Comparison of ENCODE assay signal across 9 cellular contexts in the genomic region with DNA sequence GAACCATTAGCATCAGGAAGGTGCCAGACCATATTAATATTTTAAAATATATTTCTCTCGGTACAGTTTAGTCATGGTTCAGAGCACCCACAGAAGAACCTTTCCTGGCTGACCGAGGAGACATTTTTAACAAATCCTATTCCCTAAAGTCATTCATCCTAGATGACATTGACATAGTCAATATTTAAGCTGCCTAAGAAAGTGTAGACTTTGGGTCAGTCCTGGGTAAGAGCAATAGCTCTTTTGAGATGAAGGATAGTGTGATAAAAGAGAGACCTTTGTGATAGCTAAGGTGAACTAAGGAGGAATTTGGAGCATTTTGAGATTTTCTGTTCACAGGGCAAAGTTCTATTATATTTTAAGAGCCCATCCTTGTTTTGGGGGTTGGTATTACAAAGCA. TPM values are rescaled to one million over a fixed set of nuclear protein-coding genes. Genes with fewer than 3 reads are reported as not detected.
A peak's percentile ranks its signal among the peaks of the same experiment; 100 is the strongest.
DNase-seq lines count a peak whose midpoint lies in the region; ATAC-seq and TF ChIP-seq lines count a peak whose summit lies in the region.
"Had no signal": no experiment of that assay in that cellular context is flagged by ENCODE, and none has a peak within 500 bp of the region (broad histone marks: within the 10 kb centered on the region; RNA-seq: fewer than 3 reads in every experiment).

No MANE protein-coding gene starts in this region.

- H3K4me3 ChIP-seq in uterus, result no peak overlapping the region
- H3K4me3 ChIP-seq: esophagus squamous epithelium had no signal

- DNase-seq in natural killer cell, result no peak
- no peak for DNase-seq in natural killer cell treated with Interleukin-12 subunit alpha and Interleukin-12 subunit beta and Interleukin-15 and Interleukin-18, amount 100 ng/mL, for 72 hours (ENCODE audit: low spot score)
- DNase-seq in activated naive CD8-positive, alpha-beta T cell treated with anti-CD3 and anti-CD28 coated beads for 36 hours, result no peak
- no peak for DNase-seq in mesothelial cell of epicardium (ENCODE audit: low spot score in 2 of 2, unreplicated experiment in 2 of 2)
- DNase-seq in uterus, result no peak
- no peak for DNase-seq in DMS153 treated with DMSO at 0.1 percent for 48 hours (lab: John Stamatoyannopoulos, UW; ENCODE audit: unreplicated experiment)
- DNase-seq in CD14-positive monocyte (ENCODE audit: low spot score), result no peak
- DNase-seq in G401 (ENCODE audit: low spot score), result no peak
- DNase-seq: esophagus squamous epithelium had no signal

- H3K27me3 Mint-ChIP-seq in natural killer cell (ENCODE audit: low read depth in 2 of 2), result no peaks in the 10 kb centered on the region
- H3K27me3 Mint-ChIP-seq in natural killer cell treated with Interleukin-12 subunit alpha and Interleukin-12 subunit beta and Interleukin-15 and Interleukin-18, amount 100 ng/mL, for 72 hours, result no peaks in the 10 kb centered on the region
- no peaks in the 10 kb centered on the region for H3K27me3 Mint-ChIP-seq in activated naive CD8-positive, alpha-beta T cell treated with anti-CD3 and anti-CD28 coated beads for 36 hours
- no peaks in the 10 kb centered on the region for H3K27me3 Mint-ChIP-seq in mesothelial cell of epicardium (ENCODE audit: low read depth)
- no peaks in the 10 kb centered on the region for H3K27me3 Mint-ChIP-seq in CD14-positive monocyte (ENCODE audit: low read depth in 3 of 3)

- H3K4me1 Mint-ChIP-seq in natural killer cell (peaks cover 37 to 41% of the 10 kb centered on the region in 2 donors), mesothelial cell of epicardium (peaks cover 47% of the 10 kb centered on the region), CD14-positive monocyte (peaks cover 29% of the 10 kb centered on the region)
- H3K4me1 Mint-ChIP-seq in natural killer cell treated with Interleukin-12 subunit alpha and Interleukin-12 subunit beta and Interleukin-15 and Interleukin-18, amount 100 ng/mL, for 72 hours (ENCODE audit: low read depth in 2 of 2), result peaks cover 32 to 45% of the 10 kb centered on the region in 2 donors
- H3K4me1 Mint-ChIP-seq in activated naive CD8-positive, alpha-beta T cell treated with anti-CD3 and anti-CD28 coated beads for 36 hours, result peaks cover 64% of the 10 kb centered on the region

- H3K27ac ChIP-seq in uterus, result peak overlapping the region; percentile 16 to 59

- ATAC-seq in natural killer cell, result no peak
- no peak for ATAC-seq in natural killer cell treated with Interleukin-12 subunit alpha and Interleukin-12 subunit beta and Interleukin-15 and Interleukin-18, amount 100 ng/mL, for 72 hours

- H3K27ac Mint-ChIP-seq in natural killer cell (peak overlapping the region; percentile 73 to 78), mesothelial cell of epicardium (peak overlapping the region; percentile 66), CD14-positive monocyte (peak overlapping the region in 2 of 7 donors; percentile 6 to 81)
- H3K27ac Mint-ChIP-seq in natural killer cell treated with Interleukin-12 subunit alpha and Interleukin-12 subunit beta and Interleukin-15 and Interleukin-18, amount 100 ng/mL, for 72 hours, result peak overlapping the region in 1 of 2 donors; percentile 70
- H3K27ac Mint-ChIP-seq in activated naive CD8-positive, alpha-beta T cell treated with anti-CD3 and anti-CD28 coated beads for 36 hours, result peak overlapping the region; percentile 3

- H3K4me3 Mint-ChIP-seq in natural killer cell (no peak overlapping the region), mesothelial cell of epicardium (no peak overlapping the region), CD14-positive monocyte (no peak overlapping the region)
- H3K4me3 Mint-ChIP-seq in natural killer cell treated with Interleukin-12 subunit alpha and Interleukin-12 subunit beta and Interleukin-15 and Interleukin-18, amount 100 ng/mL, for 72 hours, result no peak overlapping the region
- H3K4me3 Mint-ChIP-seq in activated naive CD8-positive, alpha-beta T cell treated with anti-CD3 and anti-CD28 coated beads for 36 hours, result no peak overlapping the region

- H3K9me3 ChIP-seq in uterus, result no peaks in the 10 kb centered on the region
- H3K9me3 ChIP-seq: esophagus squamous epithelium had no signal

- in situ Hi-C loops in G401 (cut with HindIII; ENCODE audit: low sequenced_read_pairs), result no loop called here

- intact Hi-C loops in natural killer cell (cut with micrococcal nuclease), result no loop called here
- intact Hi-C loops in uterus (cut with DNase I; ENCODE audit: low total_unique reads), result no loop called here
- intact Hi-C loops in CD14-positive monocyte (cut with micrococcal nuclease), result no loop called here

- peaks cover 0 to 11% of the 10 kb centered on the region in 2 donors for H3K4me1 ChIP-seq in uterus

- no peaks in the 10 kb centered on the region for H3K36me3 Mint-ChIP-seq in natural killer cell
- no peaks in the 10 kb centered on the region for H3K36me3 Mint-ChIP-seq in natural killer cell treated with Interleukin-12 subunit alpha and Interleukin-12 subunit beta and Interleukin-15 and Interleukin-18, amount 100 ng/mL, for 72 hours
- peaks cover 5% of the 10 kb centered on the region for H3K36me3 Mint-ChIP-seq in activated naive CD8-positive, alpha-beta T cell treated with anti-CD3 and anti-CD28 coated beads for 36 hours
- peaks cover 2% of the 10 kb centered on the region for H3K36me3 Mint-ChIP-seq in mesothelial cell of epicardium
- peaks cover 35 to 42% of the 10 kb centered on the region in 2 donors for H3K36me3 Mint-ChIP-seq in CD14-positive monocyte

- H3K9me3 Mint-ChIP-seq in natural killer cell (no peaks in the 10 kb centered on the region), mesothelial cell of epicardium (no peaks in the 10 kb centered on the region), CD14-positive monocyte (no peaks in the 10 kb centered on the region)
- no peaks in the 10 kb centered on the region for H3K9me3 Mint-ChIP-seq in natural killer cell treated with Interleukin-12 subunit alpha and Interleukin-12 subunit beta and Interleukin-15 and Interleukin-18, amount 100 ng/mL, for 72 hours
- H3K9me3 Mint-ChIP-seq in activated naive CD8-positive, alpha-beta T cell treated with anti-CD3 and anti-CD28 coated beads for 36 hours, result no peaks in the 10 kb centered on the region

- no peaks in the 10 kb centered on the region for H3K36me3 ChIP-seq in uterus

- H3K27me3 ChIP-seq in uterus, result no peaks in the 10 kb centered on the region
- H3K27me3 ChIP-seq: esophagus squamous epithelium had no signal

- TF ChIP-seq POLR2A in uterus (IDR thresholded peaks at IDR 0.05), result no peak

- TF ChIP-seq CTCF in natural killer cell (IDR thresholded peaks at IDR 0.05), result no peak
- TF ChIP-seq CTCF in mesothelial cell of epicardium (IDR thresholded peaks at IDR 0.05; ENCODE audit: unreplicated experiment), result no peak
- no peak for TF ChIP-seq CTCF in uterus (IDR thresholded peaks at IDR 0.05)
- TF ChIP-seq CTCF in CD14-positive monocyte (IDR thresholded peaks at IDR 0.05), result no peak

RNA-seq across cellular contexts. Expression of a gene that starts 47.5 kb away (rescaled TPM):
- total RNA-seq in natural killer cell (10 to 100 TPM; 40.3 to 59.7 (median 55.3) TPM), mesothelial cell of epicardium (75.4 to 77.1 TPM (median 76.0 TPM) in 3 replicates), uterus (10 to 100 TPM; 12.4 to 59.6 (median 26.1) TPM)
- 10 to 100 TPM; 36.9 to 67.6 TPM for total RNA-seq in natural killer cell treated with Interleukin-12 subunit alpha and Interleukin-12 subunit beta and Interleukin-15 and Interleukin-18, amount 100 ng/mL, for 72 hours
- total RNA-seq in activated naive CD8-positive, alpha-beta T cell treated with anti-CD3 and anti-CD28 coated beads for 36 hours, result 10 to 100 TPM; 32.4 to 35.3 TPM
- 1 to 10 TPM; 1.3 to 1.7 TPM for polyA plus RNA-seq in CD14-positive monocyte
- 11.6 and 17.0 TPM in 2 replicates for total RNA-seq in G401 (2014; rRNA removed; shearing (Covaris generic))
